1 cellular context compared by ENCODE assay signal in genomic region chr9:136482793-136483588, GRCh38.
A peak's percentile ranks its signal among the peaks of the same experiment; 100 is the strongest.
TF ChIP-seq lines count a peak whose summit lies in the region.

Gene SEC16A (minus strand): TSS chr9:136483040. CDS start chr9:136477615, 5,425 bp downstream.

TF ChIP-seq in WTC11, 78 proteins besides CTCF, POLR2A, EP300 and RAD21 (continued from another document and continues in another):
- 0 out of 2 replicates have a peak, but pooled peaks have one; percentile 33 for TF ChIP-seq EMX1 (CRISPR knock-in tag; IDR thresholded peaks at IDR 0.05)
- TF ChIP-seq, protein P1, sequence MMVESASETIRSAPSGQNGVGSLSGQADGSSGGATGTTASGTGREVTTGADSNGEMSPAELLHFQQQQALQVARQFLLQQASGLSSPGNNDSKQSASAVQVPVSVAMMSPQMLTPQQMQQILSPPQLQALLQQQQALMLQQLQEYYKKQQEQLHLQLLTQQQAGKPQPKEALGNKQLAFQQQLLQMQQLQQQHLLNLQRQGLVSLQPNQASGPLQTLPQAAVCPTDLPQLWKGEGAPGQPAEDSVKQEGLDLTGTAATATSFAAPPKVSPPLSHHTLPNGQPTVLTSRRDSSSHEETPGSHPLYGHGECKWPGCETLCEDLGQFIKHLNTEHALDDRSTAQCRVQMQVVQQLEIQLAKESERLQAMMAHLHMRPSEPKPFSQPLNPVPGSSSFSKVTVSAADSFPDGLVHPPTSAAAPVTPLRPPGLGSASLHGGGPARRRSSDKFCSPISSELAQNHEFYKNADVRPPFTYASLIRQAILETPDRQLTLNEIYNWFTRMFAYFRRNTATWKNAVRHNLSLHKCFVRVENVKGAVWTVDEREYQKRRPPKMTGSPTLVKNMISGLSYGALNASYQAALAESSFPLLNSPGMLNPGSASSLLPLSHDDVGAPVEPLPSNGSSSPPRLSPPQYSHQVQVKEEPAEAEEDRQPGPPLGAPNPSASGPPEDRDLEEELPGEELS (CRISPR knock-in tag; IDR thresholded peaks at IDR 0.05) = no peak
- 0 out of 2 replicates have a peak, but pooled peaks have one; percentile 32 for TF ChIP-seq ERG (CRISPR knock-in tag; IDR thresholded peaks at IDR 0.05)
- no peak for TF ChIP-seq IRF1 (CRISPR knock-in tag; IDR thresholded peaks at IDR 0.05)
- no peak; the same call in 1 of the 2 replicates for TF ChIP-seq KAT7 (CRISPR knock-in tag; IDR thresholded peaks at IDR 0.05; ENCODE audit: borderline replicate concordance)
- TF ChIP-seq ARID4B (CRISPR knock-in tag; IDR thresholded peaks at IDR 0.05; ENCODE audit: borderline replicate concordance) = no peak
- TF ChIP-seq GTF2I (CRISPR knock-in tag; conservative IDR thresholded peaks at IDR 0.05) = no peak
- TF ChIP-seq RELA (CRISPR knock-in tag; IDR thresholded peaks at IDR 0.05; ENCODE audit: borderline replicate concordance) = no peak
- TF ChIP-seq ETV6 (CRISPR knock-in tag; IDR thresholded peaks at IDR 0.05) = peak; percentile 38; the same call in 1 of the 2 replicates
- TF ChIP-seq ZNF317 (CRISPR knock-in tag; IDR thresholded peaks at IDR 0.05; ENCODE audit: borderline replicate concordance, low read depth) = no peak
- TF ChIP-seq, protein P2, sequence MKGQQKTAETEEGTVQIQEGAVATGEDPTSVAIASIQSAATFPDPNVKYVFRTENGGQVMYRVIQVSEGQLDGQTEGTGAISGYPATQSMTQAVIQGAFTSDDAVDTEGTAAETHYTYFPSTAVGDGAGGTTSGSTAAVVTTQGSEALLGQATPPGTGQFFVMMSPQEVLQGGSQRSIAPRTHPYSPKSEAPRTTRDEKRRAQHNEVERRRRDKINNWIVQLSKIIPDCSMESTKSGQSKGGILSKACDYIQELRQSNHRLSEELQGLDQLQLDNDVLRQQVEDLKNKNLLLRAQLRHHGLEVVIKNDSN (CRISPR knock-in tag; IDR thresholded peaks at IDR 0.05) = 0 out of 2 replicates have a peak, but pooled peaks have one; percentile 20
- TF ChIP-seq, protein P3, sequence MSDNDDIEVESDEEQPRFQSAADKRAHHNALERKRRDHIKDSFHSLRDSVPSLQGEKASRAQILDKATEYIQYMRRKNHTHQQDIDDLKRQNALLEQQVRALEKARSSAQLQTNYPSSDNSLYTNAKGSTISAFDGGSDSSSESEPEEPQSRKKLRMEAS (CRISPR knock-in tag; IDR thresholded peaks at IDR 0.05) = no peak; the same call in 1 of the 2 replicates
- no peak for TF ChIP-seq CBFB (CRISPR knock-in tag; IDR thresholded peaks at IDR 0.05; ENCODE audit: low read depth)
- TF ChIP-seq E2F4 (CRISPR knock-in tag; IDR thresholded peaks at IDR 0.05; ENCODE audit: borderline replicate concordance, low read depth) = 0 out of 2 replicates have a peak, but pooled peaks have one; percentile 63
- TF ChIP-seq, protein P4, sequence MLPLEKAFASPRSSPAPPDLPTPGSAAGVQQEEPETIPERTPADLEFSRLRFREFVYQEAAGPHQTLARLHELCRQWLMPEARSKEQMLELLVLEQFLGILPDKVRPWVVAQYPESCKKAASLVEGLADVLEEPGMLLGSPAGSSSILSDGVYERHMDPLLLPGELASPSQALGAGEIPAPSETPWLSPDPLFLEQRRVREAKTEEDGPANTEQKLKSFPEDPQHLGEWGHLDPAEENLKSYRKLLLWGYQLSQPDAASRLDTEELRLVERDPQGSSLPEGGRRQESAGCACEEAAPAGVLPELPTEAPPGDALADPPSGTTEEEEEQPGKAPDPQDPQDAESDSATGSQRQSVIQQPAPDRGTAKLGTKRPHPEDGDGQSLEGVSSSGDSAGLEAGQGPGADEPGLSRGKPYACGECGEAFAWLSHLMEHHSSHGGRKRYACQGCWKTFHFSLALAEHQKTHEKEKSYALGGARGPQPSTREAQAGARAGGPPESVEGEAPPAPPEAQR (CRISPR knock-in tag; IDR thresholded peaks at IDR 0.05) = no peak
- no peak for TF ChIP-seq CDX4 (CRISPR knock-in tag; IDR thresholded peaks at IDR 0.05; ENCODE audit: borderline replicate concordance)
- no peak for TF ChIP-seq ZNF232 (CRISPR knock-in tag; IDR thresholded peaks at IDR 0.05)
- no peak for TF ChIP-seq NR3C1 (CRISPR knock-in tag; conservative IDR thresholded peaks at IDR 0.05; ENCODE audit: low read depth)
- TF ChIP-seq ZNF219 (CRISPR knock-in tag; IDR thresholded peaks at IDR 0.05; ENCODE audit: borderline replicate concordance) = no peak; the same call in 1 of the 2 replicates
- TF ChIP-seq ZNF396 (CRISPR knock-in tag; IDR thresholded peaks at IDR 0.05; ENCODE audit: borderline replicate concordance) = no peak
- no peak for TF ChIP-seq HMGA2 (CRISPR knock-in tag; IDR thresholded peaks at IDR 0.05)
- TF ChIP-seq CREM (CRISPR knock-in tag; IDR thresholded peaks at IDR 0.05) = peak; percentile 95
- no peak for TF ChIP-seq SMAD4 (CRISPR knock-in tag; IDR thresholded peaks at IDR 0.05)
- 0 out of 2 replicates have a peak, but pooled peaks have one; percentile 37 for TF ChIP-seq NFYB (CRISPR knock-in tag; conservative IDR thresholded peaks at IDR 0.05; ENCODE audit: low read depth)
- TF ChIP-seq GABPB1 (CRISPR knock-in tag; IDR thresholded peaks at IDR 0.05) = peak; percentile 71; the same call in 1 of the 2 replicates
- no peak for TF ChIP-seq ELF4 (CRISPR knock-in tag; IDR thresholded peaks at IDR 0.05; ENCODE audit: low read depth)
- TF ChIP-seq ZBTB43 (CRISPR knock-in tag; IDR thresholded peaks at IDR 0.05) = 0 out of 2 replicates have a peak, but pooled peaks have one; percentile 53
- TF ChIP-seq SMAD3 (CRISPR knock-in tag; IDR thresholded peaks at IDR 0.05; ENCODE audit: borderline replicate concordance) = no peak
- TF ChIP-seq NFATC4 (CRISPR knock-in tag; IDR thresholded peaks at IDR 0.05) = no peak
- TF ChIP-seq PREB (CRISPR knock-in tag; IDR thresholded peaks at IDR 0.05; ENCODE audit: borderline replicate concordance) = no peak
- TF ChIP-seq CREB1 (CRISPR knock-in tag; IDR thresholded peaks at IDR 0.05) = 0 out of 2 replicates have a peak, but pooled peaks have one; percentile 21
- 0 out of 2 replicates have a peak, but pooled peaks have one; percentile 45 for TF ChIP-seq ZNF532 (CRISPR knock-in tag; IDR thresholded peaks at IDR 0.05; ENCODE audit: borderline replicate concordance)
- TF ChIP-seq NR1H2 (CRISPR knock-in tag; IDR thresholded peaks at IDR 0.05) = no peak
- TF ChIP-seq FOXJ3 (CRISPR knock-in tag; IDR thresholded peaks at IDR 0.05; ENCODE audit: borderline replicate concordance) = no peak
- no peak for TF ChIP-seq JUN (CRISPR knock-in tag; IDR thresholded peaks at IDR 0.05)
- TF ChIP-seq ZNF138 (CRISPR knock-in tag; conservative IDR thresholded peaks at IDR 0.05) = no peak
- no peak for TF ChIP-seq GRHL2 (CRISPR knock-in tag; IDR thresholded peaks at IDR 0.05; ENCODE audit: insufficient replicate concordance, severe bottlenecking)
